ENCODE assay signal across 21 cellular contexts in genomic region chr10:52908483-52908882, GRCh38.
A peak's percentile ranks its signal among the peaks of the same experiment; 100 is the strongest.
DNase-seq lines count a peak whose midpoint lies in the region; FAIRE-seq and TF ChIP-seq lines count a peak whose summit lies in the region.
"Had no signal": no experiment of that assay in that cellular context is flagged by ENCODE, and none has a peak within 500 bp of the region (broad histone marks: within the 10 kb centered on the region; RNA-seq: fewer than 3 reads in every experiment).

No MANE protein-coding gene starts in this region.

- no CpG with 5 or more reads among the region's 5 CpGs for WGBS in trophoblast cell (ENCODE audit: extremely low coverage, insufficient coverage, insufficient read length)

- H3K27ac ChIP-seq in HUES48 (ENCODE audit: low read depth, low read length), result peak overlapping the region; percentile 85
- no peak overlapping the region for H3K27ac ChIP-seq in trophoblast cell (ENCODE audit: low read depth, low read length)
- H3K27ac ChIP-seq: C4-2B, SJSA1 had no signal

- H3K9me3 ChIP-seq in HUES48 (ENCODE audit: control insufficient read depth, insufficient read depth, low read length), result no peaks in the 10 kb centered on the region
- no peaks in the 10 kb centered on the region for H3K9me3 ChIP-seq in trophoblast cell (ENCODE audit: insufficient read depth, low read depth, low read length)
- H3K9me3 ChIP-seq: SJSA1 had no signal

- H2BK5ac ChIP-seq in trophoblast cell (ENCODE audit: low read depth, low read length, poor library complexity), result no peak overlapping the region

- H3K79me1 ChIP-seq in trophoblast cell (ENCODE audit: low read length), result no peaks in the 10 kb centered on the region

- no peak overlapping the region for H3K4me2 ChIP-seq in trophoblast cell (ENCODE audit: low read length)

- H4K12ac ChIP-seq in trophoblast cell (ENCODE audit: low read depth, low read length), result no peak overlapping the region

- H3K4me3 ChIP-seq in HUES48 (ENCODE audit: low read depth, low read length) (peak overlapping the region; percentile 4; the same call in 1 of the 2 replicates), bronchial epithelial cell (ENCODE audit: low read depth, low read length) (no peak overlapping the region), trophoblast cell (ENCODE audit: low read depth, low read length) (no peak overlapping the region)
- H3K4me3 ChIP-seq: SJSA1 had no signal

- H2AK5ac ChIP-seq in trophoblast cell (ENCODE audit: low read length), result no peak overlapping the region

- H3K23ac ChIP-seq in trophoblast cell (ENCODE audit: low read length), result no peak overlapping the region

- H3K36me3 ChIP-seq in HUES48 (ENCODE audit: control insufficient read depth, insufficient read depth, low read length) (no peaks in the 10 kb centered on the region), bronchial epithelial cell (ENCODE audit: control insufficient read depth, insufficient read depth, low read length) (no peaks in the 10 kb centered on the region), trophoblast cell (ENCODE audit: control insufficient read depth in 1 of 2, insufficient read depth in 2 of 2, low read length in 2 of 2) (no peaks in the 10 kb centered on the region)
- H3K36me3 ChIP-seq: SJSA1 had no signal

- peak overlapping the region; percentile 27 for H3K9ac ChIP-seq in HUES48 (ENCODE audit: low read depth, low read length)
- H3K9ac ChIP-seq in trophoblast cell (ENCODE audit: low read length), result no peak overlapping the region

- H4K8ac ChIP-seq in trophoblast cell (ENCODE audit: low read depth, low read length), result no peak overlapping the region

- no peak overlapping the region for H2BK120ac ChIP-seq in trophoblast cell (ENCODE audit: insufficient read depth, low read length, poor library complexity)

- H4K91ac ChIP-seq in trophoblast cell (ENCODE audit: low read depth, low read length), result no peak overlapping the region

- H3K79me2 ChIP-seq in trophoblast cell (ENCODE audit: control insufficient read depth, insufficient read depth, low read length, poor library complexity), result no peaks in the 10 kb centered on the region

- H3K14ac ChIP-seq in trophoblast cell (ENCODE audit: low read length), result no peak overlapping the region

- H2BK12ac ChIP-seq in trophoblast cell (ENCODE audit: low read length), result no peak overlapping the region

- no peaks in the 10 kb centered on the region for H3K27me3 ChIP-seq in HUES48 (ENCODE audit: control insufficient read depth, insufficient read depth, low read length)
- H3K27me3 ChIP-seq in bronchial epithelial cell (ENCODE audit: control insufficient read depth, insufficient read depth, low read length), result no peaks in the 10 kb centered on the region
- no peaks in the 10 kb centered on the region for H3K27me3 ChIP-seq in trophoblast cell (ENCODE audit: insufficient read depth, low read length)

- no peak for TF ChIP-seq CTCF in bronchial epithelial cell (IDR thresholded peaks at IDR 0.05; ENCODE audit: insufficient read depth, low read length, severe bottlenecking)

- no peak overlapping the region for H3K18ac ChIP-seq in trophoblast cell (ENCODE audit: low read length)

- H3K4me1 ChIP-seq in HUES48 (ENCODE audit: control insufficient read depth, insufficient read depth, low read length), result peaks cover 34% of the 10 kb centered on the region
- H3K4me1 ChIP-seq in trophoblast cell (ENCODE audit: control insufficient read depth in 1 of 2, insufficient read depth in 2 of 2, low read length in 2 of 2), result no peaks in the 10 kb centered on the region
- H3K4me1 ChIP-seq: SJSA1 had no signal

- H3K4ac ChIP-seq in trophoblast cell (ENCODE audit: low read depth, low read length), result no peak overlapping the region

- H2AFZ ChIP-seq in trophoblast cell (ENCODE audit: insufficient read depth, low read length, poor library complexity), result no peak overlapping the region

- FAIRE-seq in bronchial epithelial cell (lab: Jason Lieb, UNC), result no peak
- FAIRE-seq: A204.1, GM19239, HTR-8/SVneo had no signal

- DNase-seq in bronchial epithelial cell (ENCODE audit: low read depth) (peak; percentile 7), iPS-NIHi7 (ENCODE audit: extremely low spot score) (peak; percentile 34), trophoblast cell (peak; percentile 0 to 63), activated T-cell treated with anti-CD3 and anti-CD28 coated beads for 4 hours (no peak), NOMO-1 treated with DMSO at 0.1 percent for 48 hours (lab: John Stamatoyannopoulos, UW; ENCODE audit: unreplicated experiment) (no peak)
- no peak for DNase-seq in activated naive CD4-positive, alpha-beta T cell (lab: John Stamatoyannopoulos, UW)
- DNase-seq: GF-D8; Kasumi-1; NCI-H1048; NCI-H1436; NCI-H1930; NCI-H345; NCI-H524; NCI-H774; NK-92 treated with Interleukin-12 subunit alpha and Interleukin-12 subunit beta, amount 100 ng/mL, for 24 hours had no signal

Comparison
In these comparisons a context has a peak if more than half of its experiments do, and no peak if none do; other contexts are left out.
1. DNase-seq: peak in bronchial epithelial cell (single experiment), iPS-NIHi7 (single experiment) and trophoblast cell (2 of 2); none in activated T-cell treated with anti-CD3 and anti-CD28 coated beads for 4 hours (single experiment), NOMO-1 treated with DMSO at 0.1 percent for 48 hours (single experiment) and activated naive CD4-positive, alpha-beta T cell (0 of 4).